ENCODE assay signal across 16 cellular contexts in the genomic region with DNA sequence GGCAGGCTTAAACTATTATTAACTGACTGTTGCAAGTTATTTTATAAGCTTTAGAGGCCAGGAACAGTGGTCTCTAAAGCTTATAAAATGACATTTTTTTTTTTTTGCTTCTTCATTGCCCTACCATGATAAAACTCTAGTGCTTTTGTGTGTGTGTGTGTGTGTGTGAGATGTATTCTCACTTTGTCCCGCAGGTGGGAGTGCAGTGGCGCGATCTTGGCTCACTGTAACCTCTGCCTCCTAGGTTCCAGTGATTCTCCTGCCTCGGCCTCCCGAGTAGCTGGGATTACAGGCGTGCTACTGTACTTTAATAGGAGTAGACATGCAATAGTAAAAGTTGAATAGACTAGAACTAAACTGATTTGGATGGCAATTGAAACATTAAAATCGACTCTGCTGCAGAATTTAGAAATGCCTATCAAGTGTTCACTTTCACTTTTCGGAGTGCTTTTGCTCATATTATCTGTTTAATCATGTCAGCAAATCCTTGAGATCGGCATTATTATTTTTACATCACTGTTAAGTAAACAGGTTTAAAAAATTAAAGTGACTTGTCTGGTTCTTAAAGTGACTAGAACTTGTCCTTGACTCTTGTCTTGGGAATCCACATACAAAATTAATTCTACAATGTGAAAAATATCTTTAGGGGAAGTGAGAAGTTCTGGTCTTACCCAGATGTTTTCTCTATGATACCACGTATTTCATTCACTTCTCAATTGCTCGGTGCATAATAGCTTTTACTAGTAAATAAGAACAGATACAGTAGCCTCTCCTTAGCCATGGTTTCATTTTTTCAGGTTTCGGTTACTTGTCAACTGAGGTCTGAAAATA. TPM values are rescaled to one million over a fixed set of nuclear protein-coding genes. Genes with fewer than 3 reads are reported as not detected.
DNase-seq lines count a peak whose midpoint lies in the region; ATAC-seq and TF ChIP-seq lines count a peak whose summit lies in the region.
"Had no signal": no experiment of that assay in that cellular context is flagged by ENCODE, and none has a peak within 500 bp of the region (broad histone marks: within the 10 kb centered on the region; RNA-seq: fewer than 3 reads in every experiment).

No MANE protein-coding gene starts in this region.

- no peaks in the 10 kb centered on the region for H3K27me3 Mint-ChIP-seq in mesothelial cell of epicardium (ENCODE audit: low read depth)

- no peak for TF ChIP-seq CTCF in mesothelial cell of epicardium (IDR thresholded peaks at IDR 0.05; ENCODE audit: unreplicated experiment)

- H3K36me3 Mint-ChIP-seq in mesothelial cell of epicardium = no peaks in the 10 kb centered on the region

- DNase-seq in mesothelial cell of epicardium (ENCODE audit: low spot score in 2 of 2, unreplicated experiment in 2 of 2) (no peak), SK-N-DZ (ENCODE audit: low spot score) (no peak), NCI-H2107 (lab: John Stamatoyannopoulos, UW) (no peak), kidney glomerular epithelial cell (lab: John Stamatoyannopoulos, UW) (no peak), NCI-H2227 (lab: John Stamatoyannopoulos, UW; ENCODE audit: unreplicated experiment) (no peak)
- DNase-seq: activated CD4-positive, alpha-beta T cell treated with anti-CD3 and anti-CD28 coated beads for 1 hour; aorta; GDM1; NCI-H526 treated with DMSO at 0.1 percent for 48 hours; sigmoid colon had no signal

- H3K27ac Mint-ChIP-seq in mesothelial cell of epicardium = peak overlapping the region; percentile 73

- peaks cover 3% of the 10 kb centered on the region for H3K9me3 Mint-ChIP-seq in mesothelial cell of epicardium

- H3K4me1 Mint-ChIP-seq in mesothelial cell of epicardium = peaks cover 12% of the 10 kb centered on the region

- ATAC-seq in GM18909 (IDR thresholded peaks at IDR 0.05; ENCODE audit: poor library complexity, unreplicated experiment) (peak; percentile 92), GM21825 (IDR thresholded peaks at IDR 0.05; ENCODE audit: unreplicated experiment) (peak; percentile 75), HG03520 (IDR thresholded peaks at IDR 0.05; ENCODE audit: unreplicated experiment) (peak; percentile 91)
- ATAC-seq: esophagus mucosa, left lung had no signal

- no peak overlapping the region for H3K4me3 Mint-ChIP-seq in mesothelial cell of epicardium

RNA-seq across cellular contexts. Expression of a gene that starts 8.4 kb away (rescaled TPM):
- total RNA-seq in mesothelial cell of epicardium = 13.3 to 15.8 TPM (median 13.3 TPM) in 3 replicates
- 17.3 TPM in 2 replicates for polyA plus RNA-seq in SK-N-DZ (2014; cell fraction: cytosol; rRNA removed)
- polyA plus RNA-seq in SK-N-DZ (2014; cell fraction: nucleus; rRNA removed) = 10.6 and 11.8 TPM in 2 replicates

RNA-seq across cellular contexts. Expression of a gene that starts 19.8 kb away (rescaled TPM):
- total RNA-seq in mesothelial cell of epicardium = 4.9 to 5.1 TPM (median 5.0 TPM) in 3 replicates
- polyA plus RNA-seq in SK-N-DZ (2014; cell fraction: cytosol; rRNA removed) = not detected in 2 replicates
- not detected in 2 replicates for polyA plus RNA-seq in SK-N-DZ (2014; cell fraction: nucleus; rRNA removed)
- total RNA-seq: HT-29 had no signal
